1 cellular context compared by ENCODE assay signal in the genomic region with DNA sequence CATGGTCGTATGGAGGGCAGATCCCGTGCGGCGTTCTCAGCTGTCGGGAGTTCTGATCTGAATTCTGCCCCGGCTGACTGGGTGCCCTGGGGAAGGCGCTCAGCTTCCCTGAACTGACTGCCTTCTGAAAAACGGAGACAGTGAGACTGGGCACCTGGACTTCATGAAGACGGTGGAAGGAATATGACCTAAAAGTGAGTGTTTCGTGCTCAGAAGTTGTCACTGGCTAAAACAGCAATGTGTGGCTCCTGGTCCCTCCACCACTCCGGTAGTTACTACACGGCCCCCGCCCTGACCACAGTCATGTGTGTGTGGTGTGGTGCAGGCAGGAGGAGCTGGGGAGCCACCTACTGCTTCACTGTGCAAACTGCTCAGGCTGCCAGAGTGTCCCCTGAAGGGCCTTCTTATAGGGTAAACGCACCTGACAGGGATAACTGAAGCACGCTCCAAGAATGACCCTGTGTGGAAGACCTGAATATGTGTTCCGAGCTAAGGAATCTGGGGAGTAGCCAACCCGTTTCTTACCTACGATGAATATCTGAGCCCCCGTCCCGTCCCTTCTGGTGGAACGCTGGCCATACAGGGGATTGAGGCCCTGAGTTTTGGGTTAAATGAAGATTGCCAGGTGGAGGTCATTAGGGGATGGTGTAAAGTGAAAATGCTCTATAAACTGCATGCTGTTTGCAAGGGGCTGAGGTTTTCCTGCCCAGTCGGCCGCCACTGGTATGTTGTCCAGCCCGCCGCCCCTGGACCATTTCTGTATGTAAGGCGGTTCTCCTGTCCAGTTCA.
A peak's percentile ranks its signal among the peaks of the same experiment; 100 is the strongest.
TF ChIP-seq lines count a peak whose summit lies in the region.

No MANE protein-coding gene starts in this region.

TF ChIP-seq in HEK293, 187 proteins besides CTCF, POLR2A, EP300 and RAD21 (continued from another document and continues in another):
- TF ChIP-seq, protein P1, sequence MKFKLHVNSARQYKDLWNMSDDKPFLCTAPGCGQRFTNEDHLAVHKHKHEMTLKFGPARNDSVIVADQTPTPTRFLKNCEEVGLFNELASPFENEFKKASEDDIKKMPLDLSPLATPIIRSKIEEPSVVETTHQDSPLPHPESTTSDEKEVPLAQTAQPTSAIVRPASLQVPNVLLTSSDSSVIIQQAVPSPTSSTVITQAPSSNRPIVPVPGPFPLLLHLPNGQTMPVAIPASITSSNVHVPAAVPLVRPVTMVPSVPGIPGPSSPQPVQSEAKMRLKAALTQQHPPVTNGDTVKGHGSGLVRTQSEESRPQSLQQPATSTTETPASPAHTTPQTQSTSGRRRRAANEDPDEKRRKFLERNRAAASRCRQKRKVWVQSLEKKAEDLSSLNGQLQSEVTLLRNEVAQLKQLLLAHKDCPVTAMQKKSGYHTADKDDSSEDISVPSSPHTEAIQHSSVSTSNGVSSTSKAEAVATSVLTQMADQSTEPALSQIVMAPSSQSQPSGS (tag by site-specific recombination; IDR thresholded peaks at IDR 0.05; ENCODE audit: low read depth): no peak
- peak; percentile 52; the same call in 1 of the 2 replicates for TF ChIP-seq ZNF24 (tag by site-specific recombination; IDR thresholded peaks at IDR 0.05)
- TF ChIP-seq ZFP3 (tag by site-specific recombination; IDR thresholded peaks at IDR 0.05; ENCODE audit: low read depth): no peak
- peak; percentile 68 for TF ChIP-seq OSR2 (tag by site-specific recombination; IDR thresholded peaks at IDR 0.05)
- peak; percentile 97 for TF ChIP-seq ZSCAN30 (tag by site-specific recombination; IDR thresholded peaks at IDR 0.05)
- no peak for TF ChIP-seq MEIS1 (CRISPR knock-in tag; IDR thresholded peaks at IDR 0.05; ENCODE audit: borderline replicate concordance)
- no peak for TF ChIP-seq ZNF549 (tag by site-specific recombination; IDR thresholded peaks at IDR 0.05)
- no peak for TF ChIP-seq ZNF621 (tag by site-specific recombination; IDR thresholded peaks at IDR 0.05)
- 0 out of 2 replicates have a peak, but pooled peaks have one; percentile 46 for TF ChIP-seq ZEB2 (tag by site-specific recombination; IDR thresholded peaks at IDR 0.05)
- TF ChIP-seq, protein P2, sequence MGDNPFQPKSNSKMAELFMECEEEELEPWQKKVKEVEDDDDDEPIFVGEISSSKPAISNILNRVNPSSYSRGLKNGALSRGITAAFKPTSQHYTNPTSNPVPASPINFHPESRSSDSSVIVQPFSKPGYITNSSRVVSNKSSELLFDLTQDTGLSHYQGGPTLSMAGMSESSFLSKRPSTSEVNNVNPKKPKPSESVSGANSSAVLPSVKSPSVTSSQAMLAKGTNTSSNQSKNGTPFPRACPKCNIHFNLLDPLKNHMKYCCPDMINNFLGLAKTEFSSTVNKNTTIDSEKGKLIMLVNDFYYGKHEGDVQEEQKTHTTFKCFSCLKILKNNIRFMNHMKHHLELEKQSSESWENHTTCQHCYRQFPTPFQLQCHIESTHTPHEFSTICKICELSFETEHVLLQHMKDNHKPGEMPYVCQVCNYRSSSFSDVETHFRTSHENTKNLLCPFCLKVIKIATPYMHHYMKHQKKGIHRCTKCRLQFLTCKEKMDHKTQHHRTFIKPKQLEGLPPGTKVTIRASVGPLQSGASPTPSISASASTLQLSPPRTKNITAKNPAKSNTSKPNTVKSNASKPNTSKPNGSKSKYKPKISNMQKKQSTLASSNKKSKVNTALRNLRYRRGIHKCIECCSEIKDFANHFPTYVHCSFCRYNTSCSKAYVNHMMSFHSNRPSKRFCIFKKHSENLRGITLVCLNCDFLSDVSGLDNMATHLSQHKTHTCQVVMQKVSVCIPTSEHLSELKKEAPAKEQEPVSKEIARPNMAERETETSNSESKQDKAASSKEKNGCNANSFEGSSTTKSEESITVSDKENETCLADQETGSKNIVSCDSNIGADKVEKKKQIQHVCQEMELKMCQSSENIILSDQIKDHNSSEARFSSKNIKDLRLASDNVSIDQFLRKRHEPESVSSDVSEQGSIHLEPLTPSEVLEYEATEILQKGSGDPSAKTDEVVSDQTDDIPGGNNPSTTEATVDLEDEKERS (tag by site-specific recombination; IDR thresholded peaks at IDR 0.05): no peak
- TF ChIP-seq KLF1 (tag by site-specific recombination; IDR thresholded peaks at IDR 0.05): peak; percentile 20; the same call in 1 of the 2 replicates
- no peak for TF ChIP-seq OVOL3 (tag by site-specific recombination; IDR thresholded peaks at IDR 0.05)
- no peak for TF ChIP-seq ZNF366 (tag by site-specific recombination; conservative IDR thresholded peaks at IDR 0.05)
- peak; percentile 32; the same call in 1 of the 2 replicates for TF ChIP-seq SP7 (tag by site-specific recombination; IDR thresholded peaks at IDR 0.05)
- no peak for TF ChIP-seq GLIS1 (tag by site-specific recombination; IDR thresholded peaks at IDR 0.05)
- TF ChIP-seq PRDM6 (tag by site-specific recombination; IDR thresholded peaks at IDR 0.05): no peak
- peak; percentile 92 for TF ChIP-seq ZNF2 (tag by site-specific recombination; IDR thresholded peaks at IDR 0.05)
- TF ChIP-seq ZNF843 (tag by site-specific recombination; IDR thresholded peaks at IDR 0.05): no peak
- no peak for TF ChIP-seq ZNF132 (tag by site-specific recombination; IDR thresholded peaks at IDR 0.05; ENCODE audit: borderline replicate concordance)
- no peak for TF ChIP-seq ZNF677 (tag by site-specific recombination; IDR thresholded peaks at IDR 0.05)
- TF ChIP-seq ZNF600 (tag by site-specific recombination; IDR thresholded peaks at IDR 0.05): peak; percentile 65; the same call in 1 of the 2 replicates
- no peak for TF ChIP-seq ZNF529 (tag by site-specific recombination; IDR thresholded peaks at IDR 0.05; ENCODE audit: insufficient replicate concordance)
- no peak for TF ChIP-seq TCF7L2 (IDR thresholded peaks at IDR 0.05; ENCODE audit: borderline replicate concordance, low read depth, low read length)
- peak; percentile 69 for TF ChIP-seq ZBTB17 (tag by site-specific recombination; IDR thresholded peaks at IDR 0.05)
- peak; percentile 41; the same call in 1 of the 2 replicates for TF ChIP-seq ZFHX2 (tag by site-specific recombination; conservative IDR thresholded peaks at IDR 0.05)
- no peak for TF ChIP-seq ZNF221 (tag by site-specific recombination; IDR thresholded peaks at IDR 0.05; ENCODE audit: borderline replicate concordance)
- no peak for TF ChIP-seq ZNF624 (tag by site-specific recombination; IDR thresholded peaks at IDR 0.05)
- peak; percentile 87 for TF ChIP-seq ZNF335 (tag by site-specific recombination; conservative IDR thresholded peaks at IDR 0.05)
- TF ChIP-seq, protein P3, sequence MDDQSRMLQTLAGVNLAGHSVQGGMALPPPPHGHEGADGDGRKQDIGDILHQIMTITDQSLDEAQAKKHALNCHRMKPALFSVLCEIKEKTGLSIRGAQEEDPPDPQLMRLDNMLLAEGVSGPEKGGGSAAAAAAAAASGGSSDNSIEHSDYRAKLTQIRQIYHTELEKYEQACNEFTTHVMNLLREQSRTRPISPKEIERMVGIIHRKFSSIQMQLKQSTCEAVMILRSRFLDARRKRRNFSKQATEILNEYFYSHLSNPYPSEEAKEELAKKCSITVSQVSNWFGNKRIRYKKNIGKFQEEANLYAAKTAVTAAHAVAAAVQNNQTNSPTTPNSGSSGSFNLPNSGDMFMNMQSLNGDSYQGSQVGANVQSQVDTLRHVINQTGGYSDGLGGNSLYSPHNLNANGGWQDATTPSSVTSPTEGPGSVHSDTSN (CRISPR knock-in tag; IDR thresholded peaks at IDR 0.05): no peak
- no peak for TF ChIP-seq ZNF473 (tag by site-specific recombination; IDR thresholded peaks at IDR 0.05)
- peak; percentile 97 for TF ChIP-seq ZNF223 (tag by site-specific recombination; IDR thresholded peaks at IDR 0.05)
- no peak for TF ChIP-seq SCRT1 (tag by site-specific recombination; IDR thresholded peaks at IDR 0.05; ENCODE audit: borderline replicate concordance)
- TF ChIP-seq, protein P4, sequence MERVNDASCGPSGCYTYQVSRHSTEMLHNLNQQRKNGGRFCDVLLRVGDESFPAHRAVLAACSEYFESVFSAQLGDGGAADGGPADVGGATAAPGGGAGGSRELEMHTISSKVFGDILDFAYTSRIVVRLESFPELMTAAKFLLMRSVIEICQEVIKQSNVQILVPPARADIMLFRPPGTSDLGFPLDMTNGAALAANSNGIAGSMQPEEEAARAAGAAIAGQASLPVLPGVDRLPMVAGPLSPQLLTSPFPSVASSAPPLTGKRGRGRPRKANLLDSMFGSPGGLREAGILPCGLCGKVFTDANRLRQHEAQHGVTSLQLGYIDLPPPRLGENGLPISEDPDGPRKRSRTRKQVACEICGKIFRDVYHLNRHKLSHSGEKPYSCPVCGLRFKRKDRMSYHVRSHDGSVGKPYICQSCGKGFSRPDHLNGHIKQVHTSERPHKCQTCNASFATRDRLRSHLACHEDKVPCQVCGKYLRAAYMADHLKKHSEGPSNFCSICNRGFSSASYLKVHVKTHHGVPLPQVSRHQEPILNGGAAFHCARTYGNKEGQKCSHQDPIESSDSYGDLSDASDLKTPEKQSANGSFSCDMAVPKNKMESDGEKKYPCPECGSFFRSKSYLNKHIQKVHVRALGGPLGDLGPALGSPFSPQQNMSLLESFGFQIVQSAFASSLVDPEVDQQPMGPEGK (tag by site-specific recombination; IDR thresholded peaks at IDR 0.05): peak; percentile 71
- no peak for TF ChIP-seq ZNF169 (tag by site-specific recombination; IDR thresholded peaks at IDR 0.05)
- no peak for TF ChIP-seq ZNF138 (tag by site-specific recombination; IDR thresholded peaks at IDR 0.05; ENCODE audit: borderline replicate concordance)
- peak; percentile 78 for TF ChIP-seq ZBTB48 (tag by site-specific recombination; IDR thresholded peaks at IDR 0.05)
- peak; percentile 63; the same call in 1 of the 2 replicates for TF ChIP-seq ZNF394 (tag by site-specific recombination; IDR thresholded peaks at IDR 0.05; ENCODE audit: borderline replicate concordance)
- no peak for TF ChIP-seq TRIM28 (IDR thresholded peaks at IDR 0.05; ENCODE audit: borderline replicate concordance, low read length)
- TF ChIP-seq ZNF19 (tag by site-specific recombination; IDR thresholded peaks at IDR 0.05; ENCODE audit: low read depth): no peak
- peak; percentile 22; the same call in 1 of the 2 replicates for TF ChIP-seq ZXDB (tag by site-specific recombination; IDR thresholded peaks at IDR 0.05)
- peak; percentile 59; the same call in 1 of the 2 replicates for TF ChIP-seq BCL11A (tag by site-specific recombination; IDR thresholded peaks at IDR 0.05; ENCODE audit: low read depth)
- no peak for TF ChIP-seq EGR2 (tag by site-specific recombination; IDR thresholded peaks at IDR 0.05; ENCODE audit: low read depth)
- TF ChIP-seq ZFP69B (tag by site-specific recombination; IDR thresholded peaks at IDR 0.05): no peak
- TF ChIP-seq ZNF121 (tag by site-specific recombination; IDR thresholded peaks at IDR 0.05): no peak
- peak; percentile 72 for TF ChIP-seq KLF17 (tag by site-specific recombination; IDR thresholded peaks at IDR 0.05)
- TF ChIP-seq ZNF202 (tag by site-specific recombination; IDR thresholded peaks at IDR 0.05; ENCODE audit: borderline replicate concordance): no peak
- TF ChIP-seq ZNF530 (tag by site-specific recombination; IDR thresholded peaks at IDR 0.05; ENCODE audit: low read depth): no peak
- no peak for TF ChIP-seq SP3 (tag by site-specific recombination; IDR thresholded peaks at IDR 0.05)
- peak; percentile 93 for TF ChIP-seq ZNF654 (tag by site-specific recombination; IDR thresholded peaks at IDR 0.05; ENCODE audit: low read depth)
- TF ChIP-seq ZNF792 (tag by site-specific recombination; IDR thresholded peaks at IDR 0.05): 0 out of 2 replicates have a peak, but pooled peaks have one; percentile 45
- TF ChIP-seq ZNF768 (tag by site-specific recombination; IDR thresholded peaks at IDR 0.05): peak; percentile 46; the same call in 1 of the 2 replicates
- no peak for TF ChIP-seq ZNF610 (tag by site-specific recombination; IDR thresholded peaks at IDR 0.05; ENCODE audit: borderline replicate concordance)
- no peak for TF ChIP-seq ZNF175 (tag by site-specific recombination; IDR thresholded peaks at IDR 0.05)
- no peak for TF ChIP-seq ZNF341 (tag by site-specific recombination; IDR thresholded peaks at IDR 0.05; ENCODE audit: low read depth)
- no peak for TF ChIP-seq ZNF629 (tag by site-specific recombination; IDR thresholded peaks at IDR 0.05)
